In the genomic region with DNA sequence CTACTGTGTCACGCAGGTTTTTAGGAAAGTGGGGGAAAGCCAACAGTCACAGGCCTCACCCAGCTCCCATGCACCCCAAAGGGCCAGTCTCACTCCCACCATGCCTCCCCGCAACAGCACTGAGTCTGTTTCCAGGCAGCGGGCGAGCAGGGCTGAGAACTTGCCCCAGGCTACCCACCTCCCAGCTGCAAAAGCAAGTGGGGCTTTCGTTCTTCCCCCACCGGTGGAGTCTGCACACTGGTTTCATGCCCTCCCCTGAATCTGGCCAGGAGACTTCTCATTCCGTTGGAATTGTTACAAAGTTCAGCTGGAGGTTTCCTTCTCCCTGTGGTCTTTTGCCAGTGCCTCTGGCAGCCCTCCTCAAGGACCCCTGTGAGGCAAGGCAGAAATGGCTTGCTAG, we compare ENCODE assay signal across 15 cellular contexts. TPM values are rescaled to one million over a fixed set of nuclear protein-coding genes. Genes with fewer than 3 reads are reported as not detected.
DNase-seq lines count a peak whose midpoint lies in the region; TF ChIP-seq lines count a peak whose summit lies in the region.
"Had no signal": no experiment of that assay in that cellular context is flagged by ENCODE, and none has a peak within 500 bp of the region (broad histone marks: within the 10 kb centered on the region; RNA-seq: fewer than 3 reads in every experiment).

No MANE protein-coding gene starts in this region.

- H3K4me1 Mint-ChIP-seq in nephron progenitor cell: peaks cover 11% of the 10 kb centered on the region
- H3K4me1 Mint-ChIP-seq in activated T-helper 2 cell treated with anti-CD3 and anti-CD28 coated beads, Interferon-gamma antibody, Interleukin-2, Interleukin-4, amounts not matched to agents 10 μg/mL and 5 μg/mL and 100 μg/mL, durations not matched to agents 14 hours and 24 hours and 36 hours (ENCODE audit: low read depth): no peaks in the 10 kb centered on the region
- H3K4me1 Mint-ChIP-seq: CD8-positive, alpha-beta memory T cell had no signal

- H3K36me3 Mint-ChIP-seq in nephron progenitor cell (ENCODE audit: low read depth): no peaks in the 10 kb centered on the region
- H3K36me3 Mint-ChIP-seq in activated T-helper 2 cell treated with anti-CD3 and anti-CD28 coated beads, Interferon-gamma antibody, Interleukin-2, Interleukin-4, amounts not matched to agents 10 μg/mL and 5 μg/mL and 100 μg/mL, durations not matched to agents 14 hours and 24 hours and 36 hours (ENCODE audit: low read depth): no peaks in the 10 kb centered on the region
- H3K36me3 Mint-ChIP-seq: CD14-positive monocyte; CD8-positive, alpha-beta memory T cell had no signal

- H3K4me3 Mint-ChIP-seq in nephron progenitor cell: no peak overlapping the region
- no peak overlapping the region for H3K4me3 Mint-ChIP-seq in activated T-helper 2 cell treated with anti-CD3 and anti-CD28 coated beads, Interferon-gamma antibody, Interleukin-2, Interleukin-4, amounts not matched to agents 10 μg/mL and 5 μg/mL and 100 μg/mL, durations not matched to agents 14 hours and 24 hours and 36 hours (ENCODE audit: low read depth)
- H3K4me3 Mint-ChIP-seq: CD14-positive monocyte; CD4-positive, alpha-beta T cell; CD8-positive, alpha-beta memory T cell had no signal

- intact Hi-C loops in activated T-helper 2 cell treated with anti-CD3 and anti-CD28 coated beads, Interferon-gamma antibody, Interleukin-2, Interleukin-4, amounts not matched to agents 10 μg/mL and 5 μg/mL and 100 μg/mL, durations not matched to agents 14 hours and 24 hours and 36 hours (cut with micrococcal nuclease): no loop called here

- H3K9me3 Mint-ChIP-seq in nephron progenitor cell: peaks cover 12% of the 10 kb centered on the region
- no peaks in the 10 kb centered on the region for H3K9me3 Mint-ChIP-seq in activated T-helper 2 cell treated with anti-CD3 and anti-CD28 coated beads, Interferon-gamma antibody, Interleukin-2, Interleukin-4, amounts not matched to agents 10 μg/mL and 5 μg/mL and 100 μg/mL, durations not matched to agents 14 hours and 24 hours and 36 hours
- H3K9me3 Mint-ChIP-seq: CD4-positive, alpha-beta T cell had no signal

- no peak for TF ChIP-seq CTCF in nephron progenitor cell (IDR thresholded peaks at IDR 0.05)
- TF ChIP-seq CTCF in GM13977 (IDR thresholded peaks at IDR 0.05; ENCODE audit: extremely low read depth, insufficient read depth, missing control alignments): no peak

- H3K27ac Mint-ChIP-seq in nephron progenitor cell: peak overlapping the region; percentile 18
- H3K27ac Mint-ChIP-seq in activated T-helper 2 cell treated with anti-CD3 and anti-CD28 coated beads, Interferon-gamma antibody, Interleukin-2, Interleukin-4, amounts not matched to agents 10 μg/mL and 5 μg/mL and 100 μg/mL, durations not matched to agents 14 hours and 24 hours and 36 hours: no peak overlapping the region
- H3K27ac Mint-ChIP-seq: CD4-positive, alpha-beta T cell; CD8-positive, alpha-beta memory T cell had no signal

- H3K27me3 Mint-ChIP-seq in nephron progenitor cell (ENCODE audit: low read depth, poor library complexity): peaks cover 6% of the 10 kb centered on the region
- H3K27me3 Mint-ChIP-seq in activated T-helper 2 cell treated with anti-CD3 and anti-CD28 coated beads, Interferon-gamma antibody, Interleukin-2, Interleukin-4, amounts not matched to agents 10 μg/mL and 5 μg/mL and 100 μg/mL, durations not matched to agents 14 hours and 24 hours and 36 hours (ENCODE audit: low read depth): peaks cover 9% of the 10 kb centered on the region

- DNase-seq in Daoy (ENCODE audit: low read depth) (peak; percentile 35), RPMI7951 (ENCODE audit: low read depth) (peak; percentile 56), nephron progenitor cell (no peak), GM13977 (ENCODE audit: low spot score) (no peak), DMS53 treated with DMSO at 0.1 percent for 48 hours (lab: John Stamatoyannopoulos, UW; ENCODE audit: unreplicated experiment) (no peak), RPMI8226 (no peak)
- DNase-seq in activated T-helper 2 cell treated with anti-CD3 and anti-CD28 coated beads, Interferon-gamma antibody, Interleukin-2, Interleukin-4, amounts not matched to agents 10 μg/mL and 5 μg/mL and 100 μg/mL, durations not matched to agents 14 hours and 24 hours and 36 hours (ENCODE audit: low spot score): no peak
- DNase-seq: CD4-positive, alpha-beta T cell; CD8-positive, alpha-beta memory T cell; DMS 273 treated with DMSO at 0.1 percent for 48 hours; DMS79 treated with DMSO at 0.1 percent for 48 hours; GDM1; GOT3 had no signal

- in situ Hi-C loops in GM13977 (cut with MboI; ENCODE audit: low pct_unique_long_range_greater_than_20kb, low sequenced_read_pairs, unreplicated experiment): no loop called here

RNA-seq across cellular contexts. Expression of a gene that starts 53.6 kb away (rescaled TPM):
- 35.4 and 44.6 TPM in 2 replicates for total RNA-seq in Daoy (2014; rRNA removed; shearing (Covaris generic))
- total RNA-seq in RPMI7951 (2014; rRNA removed; shearing (Covaris generic)): 13.2 and 18.9 TPM in 2 replicates
- 0.27 and 0.60 TPM in 2 replicates for total RNA-seq in activated T-helper 2 cell treated with anti-CD3 and anti-CD28 coated beads, Interferon-gamma antibody, Interleukin-2, Interleukin-4, amounts not matched to agents 10 μg/mL and 5 μg/mL and 100 μg/mL, durations not matched to agents 14 hours and 24 hours and 36 hours
- total RNA-seq: A673; CD8-positive, alpha-beta memory T cell had no signal

Comparison
In these comparisons a context has a peak if more than half of its experiments do, and no peak if none do; other contexts are left out.
1. DNase-seq: peak in Daoy (single experiment) and RPMI7951 (single experiment); none in nephron progenitor cell (single experiment), GM13977 (single experiment), DMS53 treated with DMSO at 0.1 percent for 48 hours (single experiment), activated T-helper 2 cell treated with anti-CD3 and anti-CD28 coated beads, Interferon-gamma antibody, Interleukin-2, Interleukin-4, amounts not matched to agents 10 μg/mL and 5 μg/mL and 100 μg/mL, durations not matched to agents 14 hours and 24 hours and 36 hours (single experiment) and RPMI8226 (single experiment).